ENCODE assay signal across 2 cellular contexts in the genomic region with DNA sequence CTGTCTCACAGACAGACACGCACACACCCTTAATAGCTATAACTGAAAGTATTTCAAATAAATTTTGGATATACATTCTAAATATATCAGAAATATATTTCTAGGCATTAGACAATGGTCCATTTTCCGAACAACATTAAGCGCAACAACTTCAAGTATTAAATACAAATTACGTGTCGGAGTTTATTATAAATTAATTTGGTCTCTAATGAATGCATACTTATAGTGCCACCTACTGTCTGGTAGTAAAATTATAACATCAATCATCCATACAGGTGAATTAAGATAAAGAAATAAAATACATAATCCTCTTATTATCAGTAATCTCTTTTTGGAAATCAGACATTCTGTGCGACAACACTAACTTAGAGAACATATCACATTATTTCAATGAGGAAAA.
TF ChIP-seq lines count a peak whose summit lies in the region.

No MANE protein-coding gene starts in this region.

TF ChIP-seq in SK-N-SH, 30 proteins besides CTCF, POLR2A, EP300 and RAD21 (continued from another document):
- TF ChIP-seq REST (IDR thresholded peaks at IDR 0.05; ENCODE audit: low read depth, low read length): no peak
- no peak for TF ChIP-seq GABPA (IDR thresholded peaks at IDR 0.05; ENCODE audit: low read depth)
- TF ChIP-seq, protein P1, sequence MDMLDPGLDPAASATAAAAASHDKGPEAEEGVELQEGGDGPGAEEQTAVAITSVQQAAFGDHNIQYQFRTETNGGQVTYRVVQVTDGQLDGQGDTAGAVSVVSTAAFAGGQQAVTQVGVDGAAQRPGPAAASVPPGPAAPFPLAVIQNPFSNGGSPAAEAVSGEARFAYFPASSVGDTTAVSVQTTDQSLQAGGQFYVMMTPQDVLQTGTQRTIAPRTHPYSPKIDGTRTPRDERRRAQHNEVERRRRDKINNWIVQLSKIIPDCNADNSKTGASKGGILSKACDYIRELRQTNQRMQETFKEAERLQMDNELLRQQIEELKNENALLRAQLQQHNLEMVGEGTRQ (IDR thresholded peaks at IDR 0.05; ENCODE audit: borderline replicate concordance, low read depth, low read length): no peak
- no peak for TF ChIP-seq TAF1 (IDR thresholded peaks at IDR 0.05; ENCODE audit: borderline replicate concordance, low read depth, low read length)
- TF ChIP-seq RCOR1 (IDR thresholded peaks at IDR 0.05; ENCODE audit: low read length): no peak
- TF ChIP-seq TCF12 (IDR thresholded peaks at IDR 0.05): no peak
TF ChIP-seq in SK-N-SH: peak in this region for 0.

TF ChIP-seq in SK-N-SH treated with all-trans-retinoic acid at 6 μM for 48 hours, 23 proteins besides CTCF, POLR2A, EP300 and RAD21 (continued from another document):
- TF ChIP-seq, protein P2, sequence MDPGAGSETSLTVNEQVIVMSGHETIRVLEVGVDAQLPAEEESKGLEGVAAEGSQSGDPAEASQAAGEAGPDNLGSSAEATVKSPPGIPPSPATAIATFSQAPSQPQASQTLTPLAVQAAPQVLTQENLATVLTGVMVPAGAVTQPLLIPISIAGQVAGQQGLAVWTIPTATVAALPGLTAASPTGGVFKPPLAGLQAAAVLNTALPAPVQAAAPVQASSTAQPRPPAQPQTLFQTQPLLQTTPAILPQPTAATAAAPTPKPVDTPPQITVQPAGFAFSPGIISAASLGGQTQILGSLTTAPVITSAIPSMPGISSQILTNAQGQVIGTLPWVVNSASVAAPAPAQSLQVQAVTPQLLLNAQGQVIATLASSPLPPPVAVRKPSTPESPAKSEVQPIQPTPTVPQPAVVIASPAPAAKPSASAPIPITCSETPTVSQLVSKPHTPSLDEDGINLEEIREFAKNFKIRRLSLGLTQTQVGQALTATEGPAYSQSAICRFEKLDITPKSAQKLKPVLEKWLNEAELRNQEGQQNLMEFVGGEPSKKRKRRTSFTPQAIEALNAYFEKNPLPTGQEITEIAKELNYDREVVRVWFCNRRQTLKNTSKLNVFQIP (CRISPR knock-in tag; IDR thresholded peaks at IDR 0.05; ENCODE audit: borderline replicate concordance, low read depth): no peak
- TF ChIP-seq BACH2 (CRISPR knock-in tag; IDR thresholded peaks at IDR 0.05; ENCODE audit: borderline replicate concordance) (no peak), ISL1 (CRISPR knock-in tag; IDR thresholded peaks at IDR 0.05) (no peak), ZNF565 (CRISPR knock-in tag; conservative IDR thresholded peaks at IDR 0.05; ENCODE audit: low read depth) (no peak), GLIS3 (CRISPR knock-in tag; IDR thresholded peaks at IDR 0.05) (no peak), ZFP3 (CRISPR knock-in tag; IDR thresholded peaks at IDR 0.05) (no peak), OSR1 (CRISPR knock-in tag; IDR thresholded peaks at IDR 0.05) (no peak), SNAI2 (CRISPR knock-in tag; IDR thresholded peaks at IDR 0.05) (no peak), RARB (CRISPR knock-in tag; IDR thresholded peaks at IDR 0.05) (no peak), ZFP30 (CRISPR knock-in tag; IDR thresholded peaks at IDR 0.05) (no peak)
- TF ChIP-seq, protein P3, sequence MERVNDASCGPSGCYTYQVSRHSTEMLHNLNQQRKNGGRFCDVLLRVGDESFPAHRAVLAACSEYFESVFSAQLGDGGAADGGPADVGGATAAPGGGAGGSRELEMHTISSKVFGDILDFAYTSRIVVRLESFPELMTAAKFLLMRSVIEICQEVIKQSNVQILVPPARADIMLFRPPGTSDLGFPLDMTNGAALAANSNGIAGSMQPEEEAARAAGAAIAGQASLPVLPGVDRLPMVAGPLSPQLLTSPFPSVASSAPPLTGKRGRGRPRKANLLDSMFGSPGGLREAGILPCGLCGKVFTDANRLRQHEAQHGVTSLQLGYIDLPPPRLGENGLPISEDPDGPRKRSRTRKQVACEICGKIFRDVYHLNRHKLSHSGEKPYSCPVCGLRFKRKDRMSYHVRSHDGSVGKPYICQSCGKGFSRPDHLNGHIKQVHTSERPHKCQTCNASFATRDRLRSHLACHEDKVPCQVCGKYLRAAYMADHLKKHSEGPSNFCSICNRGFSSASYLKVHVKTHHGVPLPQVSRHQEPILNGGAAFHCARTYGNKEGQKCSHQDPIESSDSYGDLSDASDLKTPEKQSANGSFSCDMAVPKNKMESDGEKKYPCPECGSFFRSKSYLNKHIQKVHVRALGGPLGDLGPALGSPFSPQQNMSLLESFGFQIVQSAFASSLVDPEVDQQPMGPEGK (CRISPR knock-in tag; IDR thresholded peaks at IDR 0.05; ENCODE audit: borderline replicate concordance): no peak
TF ChIP-seq in SK-N-SH treated with all-trans-retinoic acid at 6 μM for 48 hours: peak in this region for 0.
